Comparison of ENCODE assay signal across 34 cellular contexts in the genomic region with DNA sequence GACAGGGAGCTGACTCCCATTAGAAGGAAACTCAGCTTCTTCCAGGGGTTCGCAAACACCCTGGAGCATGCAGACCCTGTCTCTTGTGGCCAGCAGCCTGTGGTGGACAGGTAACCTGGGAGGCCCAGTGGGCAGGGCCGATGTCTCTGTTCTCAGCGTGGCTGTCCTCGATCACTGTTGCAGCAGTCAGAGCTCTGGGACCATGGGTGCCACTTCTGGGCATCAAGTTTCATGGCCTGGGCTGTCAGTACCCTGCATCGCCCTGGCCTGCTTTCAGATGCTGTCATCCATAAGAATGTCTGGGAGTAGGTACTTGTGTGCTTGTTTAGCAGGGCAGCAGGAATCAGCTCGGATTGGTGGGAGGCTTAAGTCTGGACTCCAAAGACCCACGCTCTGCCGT.
"Had no signal": no experiment of that assay in that cellular context is flagged by ENCODE, and none has a peak within 500 bp of the region (broad histone marks: within the 10 kb centered on the region; RNA-seq: fewer than 3 reads in every experiment).

No MANE protein-coding gene starts in this region.

- H3K4me2 ChIP-seq: KMS-11, PC-9, SK-N-SH had no signal

- FAIRE-seq: bronchial epithelial cell, TTC549 had no signal

- H2AFZ ChIP-seq: PC-9 had no signal

- H3K9me3 ChIP-seq: adrenal gland, SJSA1, SK-N-SH had no signal

- H3K27ac Mint-ChIP-seq: activated CD4-positive, alpha-beta T cell treated with anti-CD3 and anti-CD28 coated beads for 36 hours; activated CD4-positive, alpha-beta T cell treated with anti-CD3 and anti-CD28 coated beads, Interleukin-2, amount 10 ng/mL, durations not matched to agents 7 days and 5 days; activated CD8-positive, alpha-beta T cell treated with anti-CD3 and anti-CD28 coated beads, Interleukin-2, amount 10 ng/mL, durations not matched to agents 7 days and 5 days; activated T-helper 2 cell treated with anti-CD3 and anti-CD28 coated beads, Interferon-gamma antibody, Interleukin-2, Interleukin-4, amounts not matched to agents 10 μg/mL and 5 μg/mL and 100 μg/mL, durations not matched to agents 14 hours and 24 hours and 36 hours; brain; T-helper 1 cell treated with Interleukin-12 subunit alpha and Interleukin-12 subunit beta and Interleukin-4 antibody, amounts not matched to agents 30 μg/mL and 1 μg/mL, for 36 hours; T-helper 2 cell treated with Interferon-gamma antibody and Interleukin-4, amounts not matched to agents 5 μg/mL and 100 μg/mL, for 36 hours had no signal

- H3K4me3 Mint-ChIP-seq: activated CD4-positive, alpha-beta T cell treated with anti-CD3 and anti-CD28 coated beads for 36 hours; activated CD4-positive, alpha-beta T cell treated with anti-CD3 and anti-CD28 coated beads, Interleukin-2, amount 10 ng/mL, durations not matched to agents 7 days and 5 days; activated CD8-positive, alpha-beta T cell treated with anti-CD3 and anti-CD28 coated beads, Interleukin-2, amount 10 ng/mL, durations not matched to agents 7 days and 5 days; activated T-cell treated with anti-CD3 and anti-CD28 coated beads, Interleukin-2, amount 50 U/mL, for 24 hours; brain; T-helper 1 cell treated with Interleukin-12 subunit alpha and Interleukin-12 subunit beta and Interleukin-4 antibody, amounts not matched to agents 30 μg/mL and 1 μg/mL, for 36 hours; T-helper 2 cell treated with Interferon-gamma antibody and Interleukin-4, amounts not matched to agents 5 μg/mL and 100 μg/mL, for 36 hours had no signal

- H3K27ac ChIP-seq: adrenal gland, KMS-11, PC-9, SJSA1 had no signal

- DNase-seq: activated CD4-positive, alpha-beta T cell treated with anti-CD3 and anti-CD28 coated beads for 36 hours; activated CD4-positive, alpha-beta T cell treated with anti-CD3 and anti-CD28 coated beads, Interleukin-2, amount 10 ng/mL, durations not matched to agents 7 days and 5 days; activated CD4-positive, alpha-beta T cell treated with anti-CD3 and anti-CD28 coated beads, Interleukin-2, amount 50 U/mL, for 48 hours; activated CD8-positive, alpha-beta T cell treated with anti-CD3 and anti-CD28 coated beads, Interleukin-2, amount 10 ng/mL, durations not matched to agents 7 days and 5 days; activated gamma-delta T cell; activated naive CD4-positive, alpha-beta T cell treated with Interleukin-2 at 50 U/mL for 16 hours; activated T-cell treated with anti-CD3 and anti-CD28 coated beads, Interleukin-2, amount 50 U/mL, for 24 hours; adrenal gland; anterior cingulate cortex; caudate nucleus; cerebellar nuclear complex; MM.1S; NCI-H1092 treated with DMSO at 0.1 percent for 48 hours; NCI-H1417; NCI-H146; NCI-H187; NCI-H2081; NCI-H226; NCI-H524 treated with DMSO at 0.1 percent for 48 hours; NCI-H748 treated with DMSO at 0.1 percent for 48 hours; NK-92 treated with Interleukin-12 subunit alpha and Interleukin-12 subunit beta, amount 100 ng/mL, for 24 hours; PC-9; SHP77; SK-N-SH had no signal

- H3K9ac ChIP-seq: KMS-11, SK-N-SH had no signal

- H3K27me3 ChIP-seq: adrenal gland, SJSA1 had no signal

- ATAC-seq: activated CD4-positive, alpha-beta T cell treated with anti-CD3 and anti-CD28 coated beads for 36 hours; activated CD4-positive, CD25-positive, alpha-beta regulatory T cell treated with anti-CD3 and anti-CD28 coated beads, Interleukin-2, amount 50 U/mL, for 24 hours; activated CD8-positive, alpha-beta T cell treated with anti-CD3 and anti-CD28 coated beads, Interleukin-2, amount 10 ng/mL, durations not matched to agents 7 days and 5 days; activated naive CD4-positive, alpha-beta T cell treated with anti-CD3 and anti-CD28 coated beads, Interleukin-2, amount 50 U/mL, for 72 hours had no signal

- H3K27me3 Mint-ChIP-seq: activated CD4-positive, alpha-beta T cell treated with anti-CD3 and anti-CD28 coated beads for 36 hours; activated CD4-positive, alpha-beta T cell treated with anti-CD3 and anti-CD28 coated beads, Interleukin-2, amount 10 ng/mL, durations not matched to agents 7 days and 5 days; activated T-cell treated with anti-CD3 and anti-CD28 coated beads, Interleukin-2, amount 50 U/mL, for 24 hours had no signal

- H3K4me3 ChIP-seq: adrenal gland, PC-9, SJSA1 had no signal

- H3K9me3 Mint-ChIP-seq: activated CD4-positive, alpha-beta T cell treated with anti-CD3 and anti-CD28 coated beads, Interleukin-2, amount 10 ng/mL, durations not matched to agents 7 days and 5 days; activated naive CD4-positive, alpha-beta T cell treated with anti-CD3 and anti-CD28 coated beads, Interleukin-2, amount 50 U/mL, for 72 hours; activated T-cell treated with anti-CD3 and anti-CD28 coated beads, Interleukin-2, amount 50 U/mL, for 24 hours; activated T-helper 2 cell treated with anti-CD3 and anti-CD28 coated beads, Interferon-gamma antibody, Interleukin-2, Interleukin-4, amounts not matched to agents 10 μg/mL and 5 μg/mL and 100 μg/mL, durations not matched to agents 14 hours and 24 hours and 36 hours; T-helper 1 cell treated with Interleukin-12 subunit alpha and Interleukin-12 subunit beta and Interleukin-4 antibody, amounts not matched to agents 30 μg/mL and 1 μg/mL, for 36 hours; T-helper 2 cell treated with Interferon-gamma antibody and Interleukin-4, amounts not matched to agents 5 μg/mL and 100 μg/mL, for 36 hours had no signal
